In the genomic region with DNA sequence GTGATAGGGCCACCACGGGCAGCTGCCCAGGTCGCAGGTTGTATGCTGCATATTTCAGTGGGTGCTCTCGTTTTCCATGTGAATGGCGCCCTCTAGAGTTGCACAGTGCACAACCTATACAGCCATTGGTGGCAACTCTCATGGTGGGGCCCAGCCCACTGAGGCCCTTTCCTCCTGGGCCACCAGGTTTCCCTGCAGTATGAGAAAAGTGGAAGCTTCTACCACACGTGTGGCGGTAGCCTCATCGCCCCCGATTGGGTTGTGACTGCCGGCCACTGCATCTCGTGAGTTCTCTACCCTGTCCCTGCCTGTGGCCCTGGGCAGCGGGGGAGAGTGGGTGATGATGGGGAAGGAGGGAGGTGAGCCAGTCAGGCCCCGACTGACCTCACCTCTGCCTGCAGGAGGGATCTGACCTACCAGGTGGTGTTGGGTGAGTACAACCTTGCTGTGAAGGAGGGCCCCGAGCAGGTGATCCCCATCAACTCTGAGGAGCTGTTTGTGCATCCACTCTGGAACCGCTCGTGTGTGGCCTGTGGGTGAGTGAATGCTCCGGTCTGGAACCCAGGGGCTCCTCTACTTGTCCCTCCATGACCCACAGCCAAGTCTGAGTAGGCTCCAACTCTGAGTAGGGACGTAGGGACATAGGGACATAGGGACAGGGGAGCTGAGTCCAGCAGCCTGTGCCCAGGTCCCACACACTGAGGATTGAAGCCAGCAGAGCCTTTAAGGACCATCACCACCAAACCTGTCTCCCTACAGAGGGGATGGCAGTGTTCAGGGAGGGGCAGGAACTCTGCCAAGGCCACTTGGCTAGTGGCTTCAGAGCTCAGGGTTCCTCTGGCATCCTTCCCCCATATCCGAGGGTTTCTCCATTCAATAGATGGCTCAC, we compare ENCODE assay signal across 10 cellular contexts. TPM values are rescaled to one million over a fixed set of nuclear protein-coding genes. Genes with fewer than 3 reads are reported as not detected.
DNase-seq lines count a peak whose midpoint lies in the region; FAIRE-seq and TF ChIP-seq lines count a peak whose summit lies in the region.
"Not testable (repeated sequence)": the region's sequence is repeated elsewhere in the genome, so short reads cannot be mapped to it uniquely, and the experiment has no call there.
"Had no signal": no experiment of that assay in that cellular context is flagged by ENCODE, and none has a peak within 500 bp of the region (broad histone marks: within the 10 kb centered on the region; RNA-seq: fewer than 3 reads in every experiment).

No MANE protein-coding gene starts in this region.

- not testable (repeated sequence) for H3K27me3 ChIP-seq in MM.1S (replicated peaks; ENCODE audit: insufficient read depth, low read length); H1 (replicated peaks in 1 of 4; ENCODE audit: control insufficient read depth in 3 of 4, extremely low read depth in 1 of 4, insufficient read depth in 3 of 4, low read length in 3 of 4)

- H3K4me3 ChIP-seq in MM.1S (ENCODE audit: low read length); H1 (ENCODE audit: extremely low read depth in 1 of 4, insufficient read depth in 2 of 4, low read depth in 3 of 4, low read length in 4 of 4): not testable (repeated sequence)

- H4K20me1 ChIP-seq in MM.1S (ENCODE audit: insufficient read depth, low read length); H1 (replicated peaks in 1 of 2; ENCODE audit: control insufficient read depth in 1 of 2, insufficient read depth in 2 of 2, low read length in 2 of 2): not testable (repeated sequence)

- not testable (repeated sequence) for H3K4me1 Mint-ChIP-seq in activated T-helper 2 cell treated with anti-CD3 and anti-CD28 coated beads, Interferon-gamma antibody, Interleukin-2, Interleukin-4, amounts not matched to agents 10 μg/mL and 5 μg/mL and 100 μg/mL, durations not matched to agents 14 hours and 24 hours and 36 hours (ENCODE audit: low read depth); progenitor cell of endocrine pancreas (ENCODE audit: low read depth)

- POLR2A ChIA-PET in H1 (lab: Charles Lee; ENCODE audit: partially characterized antibody): not testable (repeated sequence)

- not testable (repeated sequence) for H2AK5ac ChIP-seq in H1 (ENCODE audit: low read depth, low read length)

- H3K36me3 ChIP-seq in MM.1S (replicated peaks; ENCODE audit: insufficient read depth, low read length); H1 (ENCODE audit: control insufficient read depth in 2 of 4, insufficient read depth in 4 of 4, low read length in 3 of 4): not testable (repeated sequence)

- H4K5ac ChIP-seq in H1 (ENCODE audit: insufficient read length, low read depth, low read length): peak overlapping the region; percentile 15

- H2BK12ac ChIP-seq in H1 (ENCODE audit: low read depth, low read length): not testable (repeated sequence)

- H4K8ac ChIP-seq in H1 (ENCODE audit: extremely low read depth, insufficient read depth, low read length): not testable (repeated sequence)

- not testable (repeated sequence) for H3K9ac ChIP-seq in MM.1S (ENCODE audit: low read length); H1 (replicated peaks in 1 of 4; ENCODE audit: extremely low read depth in 1 of 4, low read depth in 3 of 4, low read length in 3 of 4)

- not testable (repeated sequence) for H3K27ac Mint-ChIP-seq in activated T-helper 2 cell treated with anti-CD3 and anti-CD28 coated beads, Interferon-gamma antibody, Interleukin-2, Interleukin-4, amounts not matched to agents 10 μg/mL and 5 μg/mL and 100 μg/mL, durations not matched to agents 14 hours and 24 hours and 36 hours
- H3K27ac Mint-ChIP-seq in progenitor cell of endocrine pancreas: peak overlapping the region; percentile 69

- peak; percentile 31 to 42 for TF ChIP-seq RAD21 in H1 (IDR thresholded peaks at IDR 0.05 in 1 of 2, conservative IDR thresholded peaks at IDR 0.05 in 1 of 2; ENCODE audit: low read depth in 2 of 2, low read length in 2 of 2)

- H3K23me2 ChIP-seq in H1 (ENCODE audit: low read depth, low read length): not testable (repeated sequence)

- H3K14ac ChIP-seq in H1 (ENCODE audit: insufficient read length): not testable (repeated sequence)

- not testable (repeated sequence) for H2BK120ac ChIP-seq in H1 (replicated peaks; ENCODE audit: low read depth, low read length)

- not testable (repeated sequence) for H3K9me3 ChIP-seq in MM.1S (replicated peaks; ENCODE audit: insufficient read depth, low read length); H1 (ENCODE audit: insufficient read depth in 2 of 2, low read depth in 1 of 2, low read length in 1 of 2)

- H3K79me1 ChIP-seq in H1 (ENCODE audit: low read depth, low read length): not testable (repeated sequence)

- H3K79me2 ChIP-seq in MM.1S (ENCODE audit: low read length); H1 (ENCODE audit: control insufficient read depth in 1 of 2, insufficient read depth in 2 of 2, low read length in 2 of 2): not testable (repeated sequence)

- not testable (repeated sequence) for H3K27me3 Mint-ChIP-seq in activated T-helper 2 cell treated with anti-CD3 and anti-CD28 coated beads, Interferon-gamma antibody, Interleukin-2, Interleukin-4, amounts not matched to agents 10 μg/mL and 5 μg/mL and 100 μg/mL, durations not matched to agents 14 hours and 24 hours and 36 hours (ENCODE audit: low read depth); progenitor cell of endocrine pancreas

- CTCF ChIA-PET in H1 (lab: Charles Lee; ENCODE audit: partially characterized antibody): interaction anchor here (0.6 to 1.7 kb wide), 9 partner anchors 16 to 203 kb away, joined by 3 to 7 read pairs (median 3); no protein-coding TSS in a partner anchor

- H2BK20ac ChIP-seq in H1 (ENCODE audit: low read length): 0 out of 2 replicates have a peak overlapping the region, but pooled peaks have one; percentile 48

- not testable (repeated sequence) for H3K36me3 Mint-ChIP-seq in activated T-helper 2 cell treated with anti-CD3 and anti-CD28 coated beads, Interferon-gamma antibody, Interleukin-2, Interleukin-4, amounts not matched to agents 10 μg/mL and 5 μg/mL and 100 μg/mL, durations not matched to agents 14 hours and 24 hours and 36 hours (ENCODE audit: low read depth); progenitor cell of endocrine pancreas (ENCODE audit: insufficient read depth)

- intact Hi-C loops in activated T-helper 2 cell treated with anti-CD3 and anti-CD28 coated beads, Interferon-gamma antibody, Interleukin-2, Interleukin-4, amounts not matched to agents 10 μg/mL and 5 μg/mL and 100 μg/mL, durations not matched to agents 14 hours and 24 hours and 36 hours (cut with micrococcal nuclease): not testable (repeated sequence)

- not testable (repeated sequence) for H3K9me2 ChIP-seq in MM.1S (replicated peaks; ENCODE audit: insufficient read depth, low read length)

- H3F3A ChIP-seq in MM.1S (ENCODE audit: insufficient read depth, low read length): not testable (repeated sequence)

- not testable (repeated sequence) for TF ChIP-seq EP300 in H1 (IDR thresholded peaks at IDR 0.05; ENCODE audit: borderline replicate concordance in 1 of 2, low read depth in 2 of 2, low read length in 2 of 2)

- not testable (repeated sequence) for TF ChIP-seq POLR2A in H1 (IDR thresholded peaks at IDR 0.05; ENCODE audit: control extremely low read depth in 1 of 2, low read depth in 2 of 2, low read length in 2 of 2)

- not testable (repeated sequence) for H4K91ac ChIP-seq in H1 (replicated peaks; ENCODE audit: insufficient read length, low read length)

- not testable (repeated sequence) for H3K23ac ChIP-seq in H1 (ENCODE audit: insufficient read length)

- TF ChIP-seq CTCF in MM.1S (IDR thresholded peaks at IDR 0.05; ENCODE audit: low read length): peak; percentile 20
- peak in 2 of 3 experiments; percentile 13 to 41; a peak in 2 of 4 replicates for TF ChIP-seq CTCF in H1 (IDR thresholded peaks at IDR 0.05; ENCODE audit: control extremely low read depth in 1 of 3, insufficient read depth in 1 of 3, low read depth in 1 of 3, low read length in 3 of 3)
- peak; percentile 53 for TF ChIP-seq CTCF in progenitor cell of endocrine pancreas (IDR thresholded peaks at IDR 0.05; ENCODE audit: unreplicated experiment)

- H3K4me3 Mint-ChIP-seq in activated T-helper 2 cell treated with anti-CD3 and anti-CD28 coated beads, Interferon-gamma antibody, Interleukin-2, Interleukin-4, amounts not matched to agents 10 μg/mL and 5 μg/mL and 100 μg/mL, durations not matched to agents 14 hours and 24 hours and 36 hours (ENCODE audit: low read depth); progenitor cell of endocrine pancreas (ENCODE audit: low read depth): not testable (repeated sequence)

- not testable (repeated sequence) for H2BK5ac ChIP-seq in H1 (ENCODE audit: low read depth, low read length)

- H3K4me1 ChIP-seq in MM.1S (ENCODE audit: low read length); H1 (replicated peaks in 1 of 4; ENCODE audit: control insufficient read depth in 3 of 4, insufficient read depth in 4 of 4, low read length in 3 of 4): not testable (repeated sequence)

- not testable (repeated sequence) for H3K18ac ChIP-seq in H1 (ENCODE audit: extremely low read depth, low read length)

- not testable (repeated sequence) for H3K27ac ChIP-seq in MM.1S (ENCODE audit: low read length); H1 (ENCODE audit: low read depth, low read length)

- 0 out of 2 replicates have a peak overlapping the region, but pooled peaks have one; percentile 46 for H2BK15ac ChIP-seq in H1 (ENCODE audit: low read length)

- not testable (repeated sequence) for H3K4me2 ChIP-seq in MM.1S (ENCODE audit: low read depth, low read length); H1 (ENCODE audit: insufficient read depth in 1 of 2, low read depth in 2 of 2, low read length in 2 of 2)

- WGBS in H1 (ENCODE audit: extremely low coverage in 1 of 2, insufficient coverage in 1 of 2, insufficient read length in 1 of 2, insufficient replicate concordance in 2 of 2, low coverage in 1 of 2, low lambda C conversion rate in 2 of 2, missing lambda C conversion rate in 1 of 2), 2 experiments: 75% methylated on average over 18 of the region's 18 CpGs; no CpG with 5 or more reads in 1 of the 2 experiments

- not testable (repeated sequence) for H3K9me3 Mint-ChIP-seq in activated T-helper 2 cell treated with anti-CD3 and anti-CD28 coated beads, Interferon-gamma antibody, Interleukin-2, Interleukin-4, amounts not matched to agents 10 μg/mL and 5 μg/mL and 100 μg/mL, durations not matched to agents 14 hours and 24 hours and 36 hours; progenitor cell of endocrine pancreas (ENCODE audit: low read depth)

- peak; percentile 57 for FAIRE-seq in H1 (lab: Jason Lieb, UNC)

- not testable (repeated sequence) for H3K4ac ChIP-seq in H1 (replicated peaks; ENCODE audit: insufficient read length, low read depth, low read length)

- DNase-seq in GDM1 (lab: John Stamatoyannopoulos, UW) (peak; percentile 64), MM.1S (peak; percentile 12), RPMI8226 (peak; percentile 45), H1 (ENCODE audit: low read depth in 1 of 2, low spot score in 2 of 2) (peak in 1 of 2 experiments; percentile 78), islet precursor cell (peak; percentile 63), progenitor cell of endocrine pancreas (ENCODE audit: low spot score, unreplicated experiment) (peak; percentile 33)
- peak; percentile 37 for DNase-seq in activated T-helper 2 cell treated with anti-CD3 and anti-CD28 coated beads, Interferon-gamma antibody, Interleukin-2, Interleukin-4, amounts not matched to agents 10 μg/mL and 5 μg/mL and 100 μg/mL, durations not matched to agents 14 hours and 24 hours and 36 hours (ENCODE audit: low spot score)

- not testable (repeated sequence) for H2AFZ ChIP-seq in MM.1S (ENCODE audit: low read length)
- H2AFZ ChIP-seq in H1 (ENCODE audit: low read length): peak overlapping the region; percentile 85; the same call in 1 of the 2 replicates

- H3K56ac ChIP-seq in H1 (replicated peaks; ENCODE audit: insufficient read length, low read depth, low read length): not testable (repeated sequence)

RNA-seq across cellular contexts. Expression of gene CELA3A, which starts 4.0 kb away (rescaled TPM):
- total RNA-seq in activated T-helper 2 cell treated with anti-CD3 and anti-CD28 coated beads, Interferon-gamma antibody, Interleukin-2, Interleukin-4, amounts not matched to agents 10 μg/mL and 5 μg/mL and 100 μg/mL, durations not matched to agents 14 hours and 24 hours and 36 hours: not detected in 2 replicates
- total RNA-seq in H1 (2021; fragmentation: NEBNext Ultra II Directional; extraction: Animal tissue kit (Norgen Biotek cat#: 25700)): not detected in 2 replicates
- polyA plus RNA-seq in H1 (2011; rRNA removed): 0.09 TPM in 1 of 2 replicates, not detected in the other
- polyA plus RNA-seq in H1 (2011; cell fraction: cytosol; rRNA removed): not detected
- polyA plus RNA-seq in H1 (2011; cell fraction: nucleus; rRNA removed): not detected
- polyA plus RNA-seq in H1 (2012, experiment 1 of 2): not detected in 4 replicates
- polyA plus RNA-seq in H1 (2012, experiment 2 of 2): not detected
- not detected for polyA plus RNA-seq in H1 (2013, experiment 1 of 2)
- polyA plus RNA-seq in H1 (2013, experiment 2 of 2): not detected
- polyA minus RNA-seq in H1 (2011; rRNA and poly(A)+ RNA removed): not detected in 2 replicates
- polyA minus RNA-seq in H1 (2011; cell fraction: cytosol; rRNA and poly(A)+ RNA removed): not detected
- polyA minus RNA-seq in H1 (2011; cell fraction: nucleus; rRNA and poly(A)+ RNA removed): not detected
- total RNA-seq in progenitor cell of endocrine pancreas: 1.5 and 3.1 TPM in 2 replicates
- total RNA-seq: H4 had no signal
- polyA plus RNA-seq: IgD-negative memory B cell had no signal

RNA-seq across cellular contexts. Expression of gene CELA3B, which starts 28.7 kb away (rescaled TPM):
- total RNA-seq in activated T-helper 2 cell treated with anti-CD3 and anti-CD28 coated beads, Interferon-gamma antibody, Interleukin-2, Interleukin-4, amounts not matched to agents 10 μg/mL and 5 μg/mL and 100 μg/mL, durations not matched to agents 14 hours and 24 hours and 36 hours: not detected in 2 replicates
- not detected in 2 replicates for total RNA-seq in H1 (2021; fragmentation: NEBNext Ultra II Directional; extraction: Animal tissue kit (Norgen Biotek cat#: 25700))
- not detected in 2 replicates for polyA plus RNA-seq in H1 (2011; rRNA removed)
- polyA plus RNA-seq in H1 (2011; cell fraction: cytosol; rRNA removed): not detected
- not detected for polyA plus RNA-seq in H1 (2011; cell fraction: nucleus; rRNA removed)
- not detected in 4 replicates for polyA plus RNA-seq in H1 (2012, experiment 1 of 2)
- not detected for polyA plus RNA-seq in H1 (2012, experiment 2 of 2)
- polyA plus RNA-seq in H1 (2013, experiment 1 of 2): not detected
- polyA plus RNA-seq in H1 (2013, experiment 2 of 2): not detected
- polyA minus RNA-seq in H1 (2011; rRNA and poly(A)+ RNA removed): not detected in 2 replicates
- polyA minus RNA-seq in H1 (2011; cell fraction: cytosol; rRNA and poly(A)+ RNA removed): not detected
- polyA minus RNA-seq in H1 (2011; cell fraction: nucleus; rRNA and poly(A)+ RNA removed): not detected
- 0.58 TPM in 1 of 2 replicates, not detected in the other for total RNA-seq in progenitor cell of endocrine pancreas
- total RNA-seq: H4 had no signal
- polyA plus RNA-seq: IgD-negative memory B cell, ovary had no signal

RNA-seq across cellular contexts. Expression of gene CDC42, which starts 47.0 kb away (rescaled TPM):
- total RNA-seq in activated T-helper 2 cell treated with anti-CD3 and anti-CD28 coated beads, Interferon-gamma antibody, Interleukin-2, Interleukin-4, amounts not matched to agents 10 μg/mL and 5 μg/mL and 100 μg/mL, durations not matched to agents 14 hours and 24 hours and 36 hours: 342 and 350 TPM in 2 replicates
- total RNA-seq in H1 (2021; fragmentation: NEBNext Ultra II Directional; extraction: Animal tissue kit (Norgen Biotek cat#: 25700)): 179 and 182 TPM in 2 replicates
- polyA plus RNA-seq in H1 (2011; rRNA removed): 57.1 and 110 TPM in 2 replicates
- 110 TPM for polyA plus RNA-seq in H1 (2011; cell fraction: cytosol; rRNA removed)
- 25.3 TPM for polyA plus RNA-seq in H1 (2011; cell fraction: nucleus; rRNA removed)
- polyA plus RNA-seq in H1 (2012, experiment 1 of 2): 124 to 252 TPM (median 148 TPM) in 4 replicates
- polyA plus RNA-seq in H1 (2012, experiment 2 of 2): 100 TPM
- polyA plus RNA-seq in H1 (2013, experiment 1 of 2): 150 TPM
- polyA plus RNA-seq in H1 (2013, experiment 2 of 2): 157 TPM
- 126 and 213 TPM in 2 replicates for polyA minus RNA-seq in H1 (2011; rRNA and poly(A)+ RNA removed)
- 63.3 TPM for polyA minus RNA-seq in H1 (2011; cell fraction: cytosol; rRNA and poly(A)+ RNA removed)
- 46.2 TPM for polyA minus RNA-seq in H1 (2011; cell fraction: nucleus; rRNA and poly(A)+ RNA removed)
- 287 and 288 TPM in 2 replicates for total RNA-seq in progenitor cell of endocrine pancreas
